In the genomic region with DNA sequence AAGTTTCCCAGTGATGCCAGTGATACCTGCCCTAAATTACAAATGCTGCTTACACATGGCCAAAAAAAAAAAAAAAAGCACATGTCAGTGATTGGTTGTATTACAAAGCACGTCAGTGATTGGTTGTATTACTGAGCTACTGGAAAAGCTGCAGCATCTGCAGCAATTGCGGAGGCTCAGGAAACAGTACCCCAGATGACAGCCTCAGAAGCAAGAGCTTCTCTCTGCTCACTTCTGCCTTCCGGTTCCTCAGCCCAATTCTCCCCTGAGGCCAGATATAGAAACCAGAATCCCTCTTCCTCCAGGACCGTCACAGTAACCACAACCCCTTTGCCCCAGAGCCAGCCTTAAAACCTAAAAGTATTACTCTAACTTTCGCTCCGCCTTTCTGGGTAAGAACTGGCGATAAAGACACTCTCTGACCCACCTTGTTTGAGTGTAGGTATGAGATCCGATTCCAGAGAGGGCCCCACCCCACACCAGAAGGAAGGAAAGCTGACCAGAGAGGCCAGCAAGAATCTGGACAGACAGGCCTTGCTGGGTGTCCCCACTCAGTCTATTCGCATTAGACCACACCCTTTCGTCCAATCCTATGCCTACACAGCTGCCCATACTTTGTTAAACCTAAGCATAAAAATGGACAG, we compare ENCODE assay signal across 1 cellular context.
TF ChIP-seq lines count a peak whose summit lies in the region.

No MANE protein-coding gene starts in this region.

TF ChIP-seq in GM23338, 12 proteins besides CTCF, POLR2A, EP300 and RAD21 (continued from another document):
- TF ChIP-seq, protein P1, sequence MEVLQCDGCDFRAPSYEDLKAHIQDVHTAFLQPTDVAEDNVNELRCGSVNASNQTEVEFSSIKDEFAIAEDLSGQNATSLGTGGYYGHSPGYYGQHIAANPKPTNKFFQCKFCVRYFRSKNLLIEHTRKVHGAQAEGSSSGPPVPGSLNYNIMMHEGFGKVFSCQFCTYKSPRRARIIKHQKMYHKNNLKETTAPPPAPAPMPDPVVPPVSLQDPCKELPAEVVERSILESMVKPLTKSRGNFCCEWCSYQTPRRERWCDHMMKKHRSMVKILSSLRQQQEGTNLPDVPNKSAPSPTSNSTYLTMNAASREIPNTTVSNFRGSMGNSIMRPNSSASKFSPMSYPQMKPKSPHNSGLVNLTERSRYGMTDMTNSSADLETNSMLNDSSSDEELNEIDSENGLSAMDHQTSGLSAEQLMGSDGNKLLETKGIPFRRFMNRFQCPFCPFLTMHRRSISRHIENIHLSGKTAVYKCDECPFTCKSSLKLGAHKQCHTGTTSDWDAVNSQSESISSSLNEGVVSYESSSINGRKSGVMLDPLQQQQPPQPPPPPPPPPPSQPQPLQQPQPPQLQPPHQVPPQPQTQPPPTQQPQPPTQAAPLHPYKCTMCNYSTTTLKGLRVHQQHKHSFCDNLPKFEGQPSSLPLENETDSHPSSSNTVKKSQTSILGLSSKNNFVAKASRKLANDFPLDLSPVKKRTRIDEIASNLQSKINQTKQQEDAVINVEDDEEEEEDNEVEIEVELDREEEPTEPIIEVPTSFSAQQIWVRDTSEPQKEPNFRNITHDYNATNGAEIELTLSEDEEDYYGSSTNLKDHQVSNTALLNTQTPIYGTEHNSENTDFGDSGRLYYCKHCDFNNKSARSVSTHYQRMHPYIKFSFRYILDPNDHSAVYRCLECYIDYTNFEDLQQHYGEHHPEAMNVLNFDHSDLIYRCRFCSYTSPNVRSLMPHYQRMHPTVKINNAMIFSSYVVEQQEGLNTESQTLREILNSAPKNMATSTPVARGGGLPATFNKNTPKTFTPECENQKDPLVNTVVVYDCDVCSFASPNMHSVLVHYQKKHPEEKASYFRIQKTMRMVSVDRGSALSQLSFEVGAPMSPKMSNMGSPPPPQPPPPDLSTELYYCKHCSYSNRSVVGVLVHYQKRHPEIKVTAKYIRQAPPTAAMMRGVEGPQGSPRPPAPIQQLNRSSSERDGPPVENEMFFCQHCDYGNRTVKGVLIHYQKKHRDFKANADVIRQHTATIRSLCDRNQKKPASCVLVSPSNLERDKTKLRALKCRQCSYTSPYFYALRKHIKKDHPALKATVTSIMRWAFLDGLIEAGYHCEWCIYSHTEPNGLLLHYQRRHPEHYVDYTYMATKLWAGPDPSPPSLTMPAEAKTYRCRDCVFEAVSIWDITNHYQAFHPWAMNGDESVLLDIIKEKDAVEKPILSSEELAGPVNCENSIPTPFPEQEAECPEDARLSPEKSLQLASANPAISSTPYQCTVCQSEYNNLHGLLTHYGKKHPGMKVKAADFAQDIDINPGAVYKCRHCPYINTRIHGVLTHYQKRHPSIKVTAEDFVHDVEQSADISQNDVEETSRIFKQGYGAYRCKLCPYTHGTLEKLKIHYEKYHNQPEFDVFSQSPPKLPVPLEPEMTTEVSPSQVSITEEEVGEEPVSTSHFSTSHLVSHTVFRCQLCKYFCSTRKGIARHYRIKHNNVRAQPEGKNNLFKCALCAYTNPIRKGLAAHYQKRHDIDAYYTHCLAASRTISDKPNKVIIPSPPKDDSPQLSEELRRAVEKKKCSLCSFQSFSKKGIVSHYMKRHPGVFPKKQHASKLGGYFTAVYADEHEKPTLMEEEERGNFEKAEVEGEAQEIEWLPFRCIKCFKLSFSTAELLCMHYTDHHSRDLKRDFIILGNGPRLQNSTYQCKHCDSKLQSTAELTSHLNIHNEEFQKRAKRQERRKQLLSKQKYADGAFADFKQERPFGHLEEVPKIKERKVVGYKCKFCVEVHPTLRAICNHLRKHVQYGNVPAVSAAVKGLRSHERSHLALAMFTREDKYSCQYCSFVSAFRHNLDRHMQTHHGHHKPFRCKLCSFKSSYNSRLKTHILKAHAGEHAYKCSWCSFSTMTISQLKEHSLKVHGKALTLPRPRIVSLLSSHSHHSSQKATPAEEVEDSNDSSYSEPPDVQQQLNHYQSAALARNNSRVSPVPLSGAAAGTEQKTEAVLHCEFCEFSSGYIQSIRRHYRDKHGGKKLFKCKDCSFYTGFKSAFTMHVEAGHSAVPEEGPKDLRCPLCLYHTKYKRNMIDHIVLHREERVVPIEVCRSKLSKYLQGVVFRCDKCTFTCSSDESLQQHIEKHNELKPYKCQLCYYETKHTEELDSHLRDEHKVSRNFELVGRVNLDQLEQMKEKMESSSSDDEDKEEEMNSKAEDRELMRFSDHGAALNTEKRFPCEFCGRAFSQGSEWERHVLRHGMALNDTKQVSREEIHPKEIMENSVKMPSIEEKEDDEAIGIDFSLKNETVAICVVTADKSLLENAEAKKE (CRISPR knock-in tag; IDR thresholded peaks at IDR 0.05) = no peak
- TF ChIP-seq EZH2phosphoT487 (IDR thresholded peaks at IDR 0.05; ENCODE audit: unreplicated experiment) = no peak
